Comparison of ENCODE assay signal across 17 cellular contexts in the genomic region with DNA sequence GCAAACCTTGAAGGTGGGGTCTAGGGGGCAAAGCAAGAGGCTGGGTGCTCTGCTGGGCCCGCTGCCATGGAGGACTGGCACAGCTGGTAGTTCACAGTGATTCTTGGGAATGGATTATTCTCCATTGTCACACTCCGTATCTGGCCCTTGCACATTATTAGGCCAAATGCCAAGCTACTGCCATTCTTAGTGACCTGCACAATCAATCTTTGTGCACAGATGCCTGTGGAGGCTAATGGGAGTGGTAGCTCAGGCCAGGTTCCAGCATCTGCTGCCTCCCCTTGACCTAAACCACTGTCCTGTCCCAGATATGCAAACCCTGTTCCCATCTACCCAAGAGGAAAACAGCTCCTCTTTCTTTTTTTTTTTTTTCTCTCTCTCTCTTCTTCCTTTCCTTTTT.
DNase-seq lines count a peak whose midpoint lies in the region; TF ChIP-seq lines count a peak whose summit lies in the region.
"Had no signal": no experiment of that assay in that cellular context is flagged by ENCODE, and none has a peak within 500 bp of the region (broad histone marks: within the 10 kb centered on the region; RNA-seq: fewer than 3 reads in every experiment).

No MANE protein-coding gene starts in this region.

- peak overlapping the region; percentile 8 for H2AK5ac ChIP-seq in neuronal stem cell (ENCODE audit: low read depth, low read length)

- H3K14ac ChIP-seq in neuronal stem cell (ENCODE audit: low read length): no peak overlapping the region

- DNase-seq in MM.1S (no peak), NCI-H774 (lab: John Stamatoyannopoulos, UW) (peak; percentile 45), cerebellum (ENCODE audit: low spot score) (peak; percentile 8), neuronal stem cell (ENCODE audit: low spot score) (no peak), SIG-M5 (lab: John Stamatoyannopoulos, UW) (no peak), ascending aorta (ENCODE audit: low spot score in 2 of 2) (no peak)
- no peak for DNase-seq in activated naive CD4-positive, alpha-beta T cell treated with anti-CD3 and anti-CD28 coated beads, Interleukin-2, amount 10 ng/mL, durations not matched to agents 7 days and 5 days
- DNase-seq: AML-193; Caco-2; CD4-positive, alpha-beta T cell; DMS79 treated with DMSO at 0.1 percent for 48 hours; GF-D8; GOT3; H7; HFFc6 had no signal

- H4K91ac ChIP-seq in neuronal stem cell (ENCODE audit: low read depth, low read length, poor library complexity): no peak overlapping the region

- H3K9ac ChIP-seq in MM.1S (ENCODE audit: low read length) (no peak overlapping the region), neuronal stem cell (ENCODE audit: low read depth, low read length, poor library complexity) (no peak overlapping the region)

- H3K36me3 Mint-ChIP-seq in activated naive CD4-positive, alpha-beta T cell treated with anti-CD3 and anti-CD28 coated beads, Interleukin-2, amount 10 ng/mL, durations not matched to agents 7 days and 5 days: peaks cover 8% of the 10 kb centered on the region

- no peak overlapping the region for H2AFZ ChIP-seq in MM.1S (ENCODE audit: low read length)
- no peak overlapping the region for H2AFZ ChIP-seq in neuronal stem cell (ENCODE audit: low read length)

- H3K9me3 ChIP-seq in MM.1S (replicated peaks; ENCODE audit: insufficient read depth, low read length) (no peaks in the 10 kb centered on the region), neuronal stem cell (replicated peaks in 1 of 2; ENCODE audit: control insufficient read depth in 2 of 2, insufficient read depth in 1 of 2, low read depth in 1 of 2, low read length in 2 of 2) (peaks cover 0 to 5% of the 10 kb centered on the region in 2 donors), ascending aorta (no peaks in the 10 kb centered on the region)

- no peak overlapping the region for H4K8ac ChIP-seq in neuronal stem cell (ENCODE audit: low read depth, low read length)

- H3K4me3 ChIP-seq in MM.1S (ENCODE audit: low read length): no peak overlapping the region
- no peak overlapping the region for H3K4me3 ChIP-seq in neuronal stem cell (ENCODE audit: low read length in 2 of 2)
- no peak overlapping the region for H3K4me3 ChIP-seq in ascending aorta

- H3K4me3 Mint-ChIP-seq in activated naive CD4-positive, alpha-beta T cell treated with anti-CD3 and anti-CD28 coated beads, Interleukin-2, amount 10 ng/mL, durations not matched to agents 7 days and 5 days: no peak overlapping the region
- H3K4me3 Mint-ChIP-seq: CD4-positive, alpha-beta T cell; HFFc6 had no signal

- no peaks in the 10 kb centered on the region for H3K36me3 ChIP-seq in MM.1S (replicated peaks; ENCODE audit: insufficient read depth, low read length)
- no peaks in the 10 kb centered on the region for H3K36me3 ChIP-seq in neuronal stem cell (replicated peaks in 1 of 2; ENCODE audit: control insufficient read depth in 2 of 2, insufficient read depth in 2 of 2, low read length in 2 of 2)
- H3K36me3 ChIP-seq in ascending aorta: no peaks in the 10 kb centered on the region

- H3K4me1 Mint-ChIP-seq in activated naive CD4-positive, alpha-beta T cell treated with anti-CD3 and anti-CD28 coated beads, Interleukin-2, amount 10 ng/mL, durations not matched to agents 7 days and 5 days: no peaks in the 10 kb centered on the region

- no peak overlapping the region for H2BK5ac ChIP-seq in neuronal stem cell (ENCODE audit: low read length)

- H3K27me3 ChIP-seq in MM.1S (replicated peaks; ENCODE audit: insufficient read depth, low read length) (no peaks in the 10 kb centered on the region), neuronal stem cell (ENCODE audit: control insufficient read depth in 3 of 3, insufficient read depth in 3 of 3, low read depth in 1 of 3, low read length in 3 of 3) (no peaks in the 10 kb centered on the region), ascending aorta (no peaks in the 10 kb centered on the region)

- H3K4me1 ChIP-seq in MM.1S (ENCODE audit: low read length): peaks cover 17% of the 10 kb centered on the region
- no peaks in the 10 kb centered on the region for H3K4me1 ChIP-seq in neuronal stem cell (ENCODE audit: control insufficient read depth in 2 of 2, insufficient read depth in 1 of 2, low read depth in 1 of 2, low read length in 2 of 2)
- H3K4me1 ChIP-seq in ascending aorta: no peaks in the 10 kb centered on the region
- H3K4me1 ChIP-seq: Caco-2 had no signal

- no peak overlapping the region for H3K23ac ChIP-seq in neuronal stem cell (ENCODE audit: low read depth, low read length, poor library complexity)

- no peaks in the 10 kb centered on the region for H3K9me2 ChIP-seq in MM.1S (replicated peaks; ENCODE audit: insufficient read depth, low read length)

- peak overlapping the region; percentile 48 for H3K27ac ChIP-seq in MM.1S (ENCODE audit: low read length)
- H3K27ac ChIP-seq in neuronal stem cell (replicated peaks; ENCODE audit: low read length): no peak overlapping the region
- no peak overlapping the region for H3K27ac ChIP-seq in ascending aorta
- H3K27ac ChIP-seq: C4-2B, HL-60 had no signal

- H3K79me1 ChIP-seq in neuronal stem cell (ENCODE audit: low read depth, low read length): no peaks in the 10 kb centered on the region

- H2BK120ac ChIP-seq in neuronal stem cell (ENCODE audit: low read depth, low read length): no peak overlapping the region

- peaks cover 5% of the 10 kb centered on the region for H3K9me3 Mint-ChIP-seq in activated naive CD4-positive, alpha-beta T cell treated with anti-CD3 and anti-CD28 coated beads, Interleukin-2, amount 10 ng/mL, durations not matched to agents 7 days and 5 days
- H3K9me3 Mint-ChIP-seq: CD4-positive, alpha-beta T cell had no signal

- no CpG with 5 or more reads among the region's 2 CpGs for WGBS in neuronal stem cell (ENCODE audit: extremely low coverage in 2 of 2, insufficient read length in 2 of 2, insufficient replicate concordance in 1 of 2), 2 donors

- no peak overlapping the region for H3K4ac ChIP-seq in neuronal stem cell (ENCODE audit: low read length)

- H3K4me2 ChIP-seq in MM.1S (ENCODE audit: low read depth, low read length) (peak overlapping the region; percentile 12; the same call in 1 of the 2 replicates), neuronal stem cell (ENCODE audit: insufficient read depth, low read length, poor library complexity, severe bottlenecking) (no peak overlapping the region)

- H3K27ac Mint-ChIP-seq in activated naive CD4-positive, alpha-beta T cell treated with anti-CD3 and anti-CD28 coated beads, Interleukin-2, amount 10 ng/mL, durations not matched to agents 7 days and 5 days: no peak overlapping the region
- H3K27ac Mint-ChIP-seq: CD4-positive, alpha-beta T cell; HFFc6 had no signal

- H3K27me3 Mint-ChIP-seq in activated naive CD4-positive, alpha-beta T cell treated with anti-CD3 and anti-CD28 coated beads, Interleukin-2, amount 10 ng/mL, durations not matched to agents 7 days and 5 days: peaks cover 9% of the 10 kb centered on the region
- H3K27me3 Mint-ChIP-seq: CD4-positive, alpha-beta T cell had no signal

- no peaks in the 10 kb centered on the region for H4K20me1 ChIP-seq in MM.1S (ENCODE audit: insufficient read depth, low read length)

- H3K18ac ChIP-seq in neuronal stem cell (ENCODE audit: low read length): peak overlapping the region; percentile 3

- no peaks in the 10 kb centered on the region for H3K79me2 ChIP-seq in MM.1S (ENCODE audit: low read length)

- peaks cover 9% of the 10 kb centered on the region; the same call in 1 of the 2 replicates for H3F3A ChIP-seq in MM.1S (ENCODE audit: insufficient read depth, low read length)

- H2BK12ac ChIP-seq in neuronal stem cell (ENCODE audit: low read length): no peak overlapping the region

- intact Hi-C loops in ascending aorta (cut with DNase I): no loop called here

- no peak overlapping the region for H2BK15ac ChIP-seq in neuronal stem cell (ENCODE audit: low read length)

- CTCF ChIA-PET in activated naive CD4-positive, alpha-beta T cell treated with anti-CD3 and anti-CD28 coated beads, Interleukin-2, amount 10 ng/mL, durations not matched to agents 7 days and 5 days (lab: Charles Lee): no interaction called here

- TF ChIP-seq CTCF in MM.1S (IDR thresholded peaks at IDR 0.05; ENCODE audit: low read length) (no peak), ascending aorta (IDR thresholded peaks at IDR 0.05) (no peak)

Comparison
In these comparisons a context has a peak if more than half of its experiments do, and no peak if none do; other contexts are left out.
1. DNase-seq: peak in NCI-H774 (single experiment) and cerebellum (single experiment); none in MM.1S (single experiment), neuronal stem cell (single experiment), SIG-M5 (single experiment), ascending aorta (0 of 2) and activated naive CD4-positive, alpha-beta T cell treated with anti-CD3 and anti-CD28 coated beads, Interleukin-2, amount 10 ng/mL, durations not matched to agents 7 days and 5 days (single experiment).